In the genomic region with DNA sequence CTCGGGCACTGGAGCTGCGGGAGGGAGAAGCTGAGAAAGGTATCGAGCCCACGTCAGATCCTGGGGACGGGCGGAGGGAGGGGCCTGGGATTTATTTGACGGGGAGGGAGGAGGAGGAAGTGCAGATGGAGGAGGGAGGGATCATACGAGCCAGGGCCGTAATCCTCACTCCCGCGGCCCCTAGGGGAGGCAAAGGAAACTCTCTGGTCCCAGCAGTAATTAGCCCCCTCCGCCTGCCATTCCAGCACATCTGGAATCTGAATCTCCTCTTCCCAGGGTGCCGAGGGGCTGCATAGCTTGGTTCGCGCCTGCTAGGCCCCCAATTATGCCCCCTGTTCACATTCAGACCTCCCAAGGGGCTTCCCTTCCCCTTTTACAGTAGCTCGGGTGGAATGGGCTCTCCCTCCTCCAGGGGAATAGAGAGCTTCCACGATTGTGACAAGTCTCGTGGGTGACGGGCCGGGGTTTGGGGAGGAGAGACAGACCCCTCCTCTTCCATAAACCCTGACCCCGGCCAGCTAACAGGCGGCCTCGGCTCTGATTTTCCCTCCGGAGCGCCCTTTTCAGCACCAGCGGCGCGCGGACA, we compare ENCODE assay signal across 8 cellular contexts. TPM values are rescaled to one million over a fixed set of nuclear protein-coding genes. Genes with fewer than 3 reads are reported as not detected.
DNase-seq lines count a peak whose midpoint lies in the region; ATAC-seq, FAIRE-seq and TF ChIP-seq lines count a peak whose summit lies in the region.

Gene SEZ6L2 (minus strand): TSS at position 35 of the 586 bp plus-strand sequence. CDS start 531 bp downstream, outside the sequence.

- POLR2A ChIA-PET in GM10248 (lab: Yijun Ruan, JAX), result no interaction called here

- H3K27ac ChIP-seq in small intestine (ENCODE audit: low read depth in 1 of 2, low read length in 1 of 2), result peak within 1 kb of the TSS; percentile 5 to 80

- 1% methylated on average over 26 to 29 of the region's 29 CpGs for whole genome bisulfite sequencing in small intestine, 3 donors

- FAIRE-seq in bronchial epithelial cell (lab: Jason Lieb, UNC) (no peak), small intestine (lab: Jason Lieb, UNC) (no peak)

- H3K36me3 ChIP-seq in bronchial epithelial cell (ENCODE audit: control insufficient read depth, insufficient read depth, low read length) (no peaks in the 10 kb centered on the region), small intestine (ENCODE audit: control insufficient read depth in 2 of 2, insufficient read depth in 2 of 2, low read length in 2 of 2) (no peaks in the 10 kb centered on the region)

- no peaks in the 10 kb centered on the region for H3K9me3 ChIP-seq in small intestine (ENCODE audit: control insufficient read depth, low read depth)

- ATAC-seq in GM18861 (IDR thresholded peaks at IDR 0.05; ENCODE audit: unreplicated experiment), result no peak

- in situ Hi-C loops in G401 (cut with HindIII; ENCODE audit: low sequenced_read_pairs), result no loop called here

- CTCF ChIA-PET in GM10248 (lab: Yijun Ruan, JAX), result interaction anchor here (0.6 to 1.8 kb wide), 4 partner anchors 9 to 73 kb away, joined by 3 to 6 read pairs (median 4); partner anchors contain the start of gene CDIPT

- H3K4me1 ChIP-seq in small intestine (ENCODE audit: control insufficient read depth in 2 of 2, insufficient read depth in 1 of 2, low read depth in 1 of 2, low read length in 1 of 2), result no peaks in the 10 kb centered on the region

- H3K4me3 ChIP-seq in bronchial epithelial cell (ENCODE audit: low read depth, low read length) (peak within 1 kb of the TSS; percentile 52), small intestine (ENCODE audit: low read depth in 1 of 2, low read length in 2 of 2) (peak within 1 kb of the TSS; percentile 53 to 63)

- TF ChIP-seq CTCF in bronchial epithelial cell (IDR thresholded peaks at IDR 0.05; ENCODE audit: insufficient read depth, low read length, severe bottlenecking), result peak; percentile 47
- TF ChIP-seq CTCF in GM10248 (IDR thresholded peaks at IDR 0.05; ENCODE audit: control extremely low read depth, extremely low read depth, low read depth, missing control alignments), result no peak

- H3K27me3 ChIP-seq in bronchial epithelial cell (ENCODE audit: control insufficient read depth, insufficient read depth, low read length), result no peaks in the 10 kb centered on the region
- peaks cover 0 to 9% of the 10 kb centered on the region in 2 donors for H3K27me3 ChIP-seq in small intestine (ENCODE audit: control insufficient read depth in 2 of 2, insufficient read depth in 2 of 2, low read length in 2 of 2)

- peak; percentile 98 for DNase-seq in G401 (ENCODE audit: low spot score)
- DNase-seq in M059J (ENCODE audit: low read depth), result peak; percentile 95
- DNase-seq in SHP77 treated with DMSO at 0.1 percent for 48 hours (lab: John Stamatoyannopoulos, UW), result peak; percentile 91
- DNase-seq in bronchial epithelial cell (ENCODE audit: low read depth), result peak; percentile 88
- DNase-seq in islet precursor cell, result peak; percentile 96
- peak; percentile 86 for DNase-seq in small intestine
- no peak for DNase-seq in GM10248 (ENCODE audit: extremely low spot score)

RNA-seq across cellular contexts. Expression of gene SEZ6L2, which starts in this region (rescaled TPM):
- total RNA-seq in G401 (2014; rRNA removed; shearing (Covaris generic)), result 43.5 and 50.4 TPM in 2 replicates
- 16.7 and 38.3 TPM in 2 replicates for total RNA-seq in M059J (2014; rRNA removed; shearing (Covaris generic))
- 1.8 and 2.9 TPM in 2 replicates for total RNA-seq in bronchial epithelial cell
- polyA plus RNA-seq in small intestine, result 10 to 100 TPM in 1 of 3 donors, under 1 TPM in 2; 0.67 to 16.8 (median 0.81) TPM
